ENCODE assay signal across 1 cellular context in the genomic region with DNA sequence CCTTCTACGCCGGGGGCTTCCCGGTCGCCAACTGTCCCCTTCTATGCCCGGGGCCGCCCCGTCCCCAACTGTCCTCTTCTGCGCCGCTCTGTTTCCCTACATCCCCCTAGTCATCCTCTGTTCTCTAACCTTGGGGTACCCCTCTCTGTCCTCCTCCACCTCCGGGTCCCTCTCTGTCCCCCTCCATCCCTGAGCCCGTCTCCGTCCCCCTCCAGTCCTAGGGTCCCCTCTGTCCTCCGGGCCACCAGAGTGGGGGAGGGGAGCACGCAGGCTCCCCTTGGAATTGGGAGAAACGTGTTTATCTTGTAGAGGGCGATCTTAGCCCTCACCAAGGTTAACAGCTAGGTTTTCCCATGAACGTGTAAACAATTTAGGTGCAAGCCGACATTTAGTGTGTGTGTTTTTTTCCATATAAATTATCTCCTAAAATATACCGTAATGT.
TF ChIP-seq lines count a peak whose summit lies in the region.

No MANE protein-coding gene starts in this region.

TF ChIP-seq in HepG2, 621 proteins besides CTCF, POLR2A, EP300 and RAD21 (continued from another document and continues in another):
- TF ChIP-seq, protein P1, sequence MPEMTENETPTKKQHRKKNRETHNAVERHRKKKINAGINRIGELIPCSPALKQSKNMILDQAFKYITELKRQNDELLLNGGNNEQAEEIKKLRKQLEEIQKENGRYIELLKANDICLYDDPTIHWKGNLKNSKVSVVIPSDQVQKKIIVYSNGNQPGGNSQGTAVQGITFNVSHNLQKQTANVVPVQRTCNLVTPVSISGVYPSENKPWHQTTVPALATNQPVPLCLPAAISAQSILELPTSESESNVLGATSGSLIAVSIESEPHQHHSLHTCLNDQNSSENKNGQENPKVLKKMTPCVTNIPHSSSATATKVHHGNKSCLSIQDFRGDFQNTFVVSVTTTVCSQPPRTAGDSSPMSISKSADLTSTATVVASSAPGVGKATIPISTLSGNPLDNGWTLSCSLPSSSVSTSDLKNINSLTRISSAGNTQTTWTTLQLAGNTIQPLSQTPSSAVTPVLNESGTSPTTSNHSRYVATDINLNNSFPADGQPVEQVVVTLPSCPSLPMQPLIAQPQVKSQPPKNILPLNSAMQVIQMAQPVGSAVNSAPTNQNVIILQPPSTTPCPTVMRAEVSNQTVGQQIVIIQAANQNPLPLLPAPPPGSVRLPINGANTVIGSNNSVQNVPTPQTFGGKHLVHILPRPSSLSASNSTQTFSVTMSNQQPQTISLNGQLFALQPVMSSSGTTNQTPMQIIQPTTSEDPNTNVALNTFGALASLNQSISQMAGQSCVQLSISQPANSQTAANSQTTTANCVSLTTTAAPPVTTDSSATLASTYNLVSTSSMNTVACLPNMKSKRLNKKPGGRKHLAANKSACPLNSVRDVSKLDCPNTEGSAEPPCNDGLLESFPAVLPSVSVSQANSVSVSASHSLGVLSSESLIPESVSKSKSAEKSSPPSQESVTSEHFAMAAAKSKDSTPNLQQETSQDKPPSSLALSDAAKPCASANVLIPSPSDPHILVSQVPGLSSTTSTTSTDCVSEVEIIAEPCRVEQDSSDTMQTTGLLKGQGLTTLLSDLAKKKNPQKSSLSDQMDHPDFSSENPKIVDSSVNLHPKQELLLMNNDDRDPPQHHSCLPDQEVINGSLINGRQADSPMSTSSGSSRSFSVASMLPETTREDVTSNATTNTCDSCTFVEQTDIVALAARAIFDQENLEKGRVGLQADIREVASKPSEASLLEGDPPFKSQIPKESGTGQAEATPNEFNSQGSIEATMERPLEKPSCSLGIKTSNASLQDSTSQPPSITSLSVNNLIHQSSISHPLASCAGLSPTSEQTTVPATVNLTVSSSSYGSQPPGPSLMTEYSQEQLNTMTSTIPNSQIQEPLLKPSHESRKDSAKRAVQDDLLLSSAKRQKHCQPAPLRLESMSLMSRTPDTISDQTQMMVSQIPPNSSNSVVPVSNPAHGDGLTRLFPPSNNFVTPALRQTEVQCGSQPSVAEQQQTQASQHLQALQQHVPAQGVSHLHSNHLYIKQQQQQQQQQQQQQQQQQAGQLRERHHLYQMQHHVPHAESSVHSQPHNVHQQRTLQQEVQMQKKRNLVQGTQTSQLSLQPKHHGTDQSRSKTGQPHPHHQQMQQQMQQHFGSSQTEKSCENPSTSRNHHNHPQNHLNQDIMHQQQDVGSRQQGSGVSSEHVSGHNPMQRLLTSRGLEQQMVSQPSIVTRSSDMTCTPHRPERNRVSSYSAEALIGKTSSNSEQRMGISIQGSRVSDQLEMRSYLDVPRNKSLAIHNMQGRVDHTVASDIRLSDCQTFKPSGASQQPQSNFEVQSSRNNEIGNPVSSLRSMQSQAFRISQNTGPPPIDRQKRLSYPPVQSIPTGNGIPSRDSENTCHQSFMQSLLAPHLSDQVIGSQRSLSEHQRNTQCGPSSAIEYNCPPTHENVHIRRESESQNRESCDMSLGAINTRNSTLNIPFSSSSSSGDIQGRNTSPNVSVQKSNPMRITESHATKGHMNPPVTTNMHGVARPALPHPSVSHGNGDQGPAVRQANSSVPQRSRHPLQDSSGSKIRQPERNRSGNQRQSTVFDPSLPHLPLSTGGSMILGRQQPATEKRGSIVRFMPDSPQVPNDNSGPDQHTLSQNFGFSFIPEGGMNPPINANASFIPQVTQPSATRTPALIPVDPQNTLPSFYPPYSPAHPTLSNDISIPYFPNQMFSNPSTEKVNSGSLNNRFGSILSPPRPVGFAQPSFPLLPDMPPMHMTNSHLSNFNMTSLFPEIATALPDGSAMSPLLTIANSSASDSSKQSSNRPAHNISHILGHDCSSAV (CRISPR knock-in tag; IDR thresholded peaks at IDR 0.05; ENCODE audit: borderline replicate concordance) = 0 out of 2 replicates have a peak, but pooled peaks have one; percentile 59
- TF ChIP-seq DR1 (CRISPR knock-in tag; IDR thresholded peaks at IDR 0.05) (0 out of 2 replicates have a peak, but pooled peaks have one; percentile 16), FOXA1 (IDR thresholded peaks at IDR 0.05) (no peak), FOXA1 (CRISPR knock-in tag; IDR thresholded peaks at IDR 0.05) (peak; percentile 42; the same call in 1 of the 2 replicates), MAFK (conservative IDR thresholded peaks at IDR 0.05 in 1 of 2, IDR thresholded peaks at IDR 0.05 in 1 of 2; ENCODE audit: low read length in 2 of 2) (no peak), ZNF746 (CRISPR knock-in tag; IDR thresholded peaks at IDR 0.05) (0 out of 2 replicates have a peak, but pooled peaks have one; percentile 38), REPIN1 (CRISPR knock-in tag; IDR thresholded peaks at IDR 0.05; ENCODE audit: borderline replicate concordance, low read depth) (0 out of 2 replicates have a peak, but pooled peaks have one; percentile 22), ZNF317 (CRISPR knock-in tag; IDR thresholded peaks at IDR 0.05) (0 out of 2 replicates have a peak, but pooled peaks have one; percentile 65), STAG1 (CRISPR knock-in tag; IDR thresholded peaks at IDR 0.05) (peak; percentile 26), PHF8 (CRISPR knock-in tag; IDR thresholded peaks at IDR 0.05) (peak; percentile 25; the same call in 1 of the 2 replicates), NAIF1 (CRISPR knock-in tag; IDR thresholded peaks at IDR 0.05; ENCODE audit: borderline replicate concordance) (0 out of 2 replicates have a peak, but pooled peaks have one; percentile 22), TEAD3 (CRISPR knock-in tag; optimal IDR thresholded peaks at IDR 0.05; ENCODE audit: borderline replicate concordance) (peak; percentile 30), NFATC3 (CRISPR knock-in tag; IDR thresholded peaks at IDR 0.05) (no peak), ZSCAN25 (CRISPR knock-in tag; IDR thresholded peaks at IDR 0.05) (no peak), SPEN (CRISPR knock-in tag; IDR thresholded peaks at IDR 0.05; ENCODE audit: low read depth) (no peak), SRSF1 (optimal IDR thresholded peaks at IDR 0.05; ENCODE audit: low read depth, low read length) (peak; percentile 33), SALL1 (CRISPR knock-in tag; IDR thresholded peaks at IDR 0.05) (peak; percentile 34), ASH2L (IDR thresholded peaks at IDR 0.05; ENCODE audit: insufficient read length, low read depth, low read length) (peak; percentile 45), ZNF501 (CRISPR knock-in tag; IDR thresholded peaks at IDR 0.05) (0 out of 2 replicates have a peak, but pooled peaks have one; percentile 45), FIP1L1 (IDR thresholded peaks at IDR 0.05; ENCODE audit: borderline replicate concordance, insufficient read depth, low read depth, low read length) (peak; percentile 93; the same call in 1 of the 2 replicates), ZBTB7B (CRISPR knock-in tag; IDR thresholded peaks at IDR 0.05) (peak; percentile 15; the same call in 1 of the 2 replicates), TGIF2 (CRISPR knock-in tag; IDR thresholded peaks at IDR 0.05) (peak; percentile 14), ZNF839 (CRISPR knock-in tag; IDR thresholded peaks at IDR 0.05; ENCODE audit: borderline replicate concordance) (no peak), GATAD2A (CRISPR knock-in tag; IDR thresholded peaks at IDR 0.05) (0 out of 2 replicates have a peak, but pooled peaks have one; percentile 11), RXRB (CRISPR knock-in tag; IDR thresholded peaks at IDR 0.05; ENCODE audit: borderline replicate concordance) (peak; percentile 18; the same call in 1 of the 2 replicates), POLR2G (IDR thresholded peaks at IDR 0.05; ENCODE audit: low read depth, low read length) (peak; percentile 91), SMAD1 (CRISPR knock-in tag; IDR thresholded peaks at IDR 0.05; ENCODE audit: borderline replicate concordance, low read depth) (no peak; the same call in 1 of the 2 replicates), ZNF350 (CRISPR knock-in tag; IDR thresholded peaks at IDR 0.05; ENCODE audit: borderline replicate concordance, low read depth) (0 out of 2 replicates have a peak, but pooled peaks have one; percentile 7), FOXP1 (IDR thresholded peaks at IDR 0.05) (no peak), FOXP1 (CRISPR knock-in tag; IDR thresholded peaks at IDR 0.05) (peak; percentile 56), MEIS2 (CRISPR knock-in tag; IDR thresholded peaks at IDR 0.05) (0 out of 2 replicates have a peak, but pooled peaks have one; percentile 3), ZNF251 (CRISPR knock-in tag; IDR thresholded peaks at IDR 0.05) (no peak)
- TF ChIP-seq, protein P2, sequence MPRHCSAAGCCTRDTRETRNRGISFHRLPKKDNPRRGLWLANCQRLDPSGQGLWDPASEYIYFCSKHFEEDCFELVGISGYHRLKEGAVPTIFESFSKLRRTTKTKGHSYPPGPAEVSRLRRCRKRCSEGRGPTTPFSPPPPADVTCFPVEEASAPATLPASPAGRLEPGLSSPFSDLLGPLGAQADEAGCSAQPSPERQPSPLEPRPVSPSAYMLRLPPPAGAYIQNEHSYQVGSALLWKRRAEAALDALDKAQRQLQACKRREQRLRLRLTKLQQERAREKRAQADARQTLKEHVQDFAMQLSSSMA (CRISPR knock-in tag; IDR thresholded peaks at IDR 0.05) = peak; percentile 60; the same call in 1 of the 2 replicates
- TF ChIP-seq, protein P3, sequence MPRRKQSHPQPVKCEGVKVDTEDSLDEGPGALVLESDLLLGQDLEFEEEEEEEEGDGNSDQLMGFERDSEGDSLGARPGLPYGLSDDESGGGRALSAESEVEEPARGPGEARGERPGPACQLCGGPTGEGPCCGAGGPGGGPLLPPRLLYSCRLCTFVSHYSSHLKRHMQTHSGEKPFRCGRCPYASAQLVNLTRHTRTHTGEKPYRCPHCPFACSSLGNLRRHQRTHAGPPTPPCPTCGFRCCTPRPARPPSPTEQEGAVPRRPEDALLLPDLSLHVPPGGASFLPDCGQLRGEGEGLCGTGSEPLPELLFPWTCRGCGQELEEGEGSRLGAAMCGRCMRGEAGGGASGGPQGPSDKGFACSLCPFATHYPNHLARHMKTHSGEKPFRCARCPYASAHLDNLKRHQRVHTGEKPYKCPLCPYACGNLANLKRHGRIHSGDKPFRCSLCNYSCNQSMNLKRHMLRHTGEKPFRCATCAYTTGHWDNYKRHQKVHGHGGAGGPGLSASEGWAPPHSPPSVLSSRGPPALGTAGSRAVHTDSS (CRISPR knock-in tag; conservative IDR thresholded peaks at IDR 0.05) = 0 out of 2 replicates have a peak, but pooled peaks have one; percentile 3
- TF ChIP-seq, protein P4, sequence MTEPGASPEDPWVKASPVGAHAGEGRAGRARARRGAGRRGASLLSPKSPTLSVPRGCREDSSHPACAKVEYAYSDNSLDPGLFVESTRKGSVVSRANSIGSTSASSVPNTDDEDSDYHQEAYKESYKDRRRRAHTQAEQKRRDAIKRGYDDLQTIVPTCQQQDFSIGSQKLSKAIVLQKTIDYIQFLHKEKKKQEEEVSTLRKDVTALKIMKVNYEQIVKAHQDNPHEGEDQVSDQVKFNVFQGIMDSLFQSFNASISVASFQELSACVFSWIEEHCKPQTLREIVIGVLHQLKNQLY (CRISPR knock-in tag; IDR thresholded peaks at IDR 0.05) = 0 out of 2 replicates have a peak, but pooled peaks have one; percentile 14
- TF ChIP-seq, protein P5, sequence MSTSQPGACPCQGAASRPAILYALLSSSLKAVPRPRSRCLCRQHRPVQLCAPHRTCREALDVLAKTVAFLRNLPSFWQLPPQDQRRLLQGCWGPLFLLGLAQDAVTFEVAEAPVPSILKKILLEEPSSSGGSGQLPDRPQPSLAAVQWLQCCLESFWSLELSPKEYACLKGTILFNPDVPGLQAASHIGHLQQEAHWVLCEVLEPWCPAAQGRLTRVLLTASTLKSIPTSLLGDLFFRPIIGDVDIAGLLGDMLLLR (CRISPR knock-in tag; IDR thresholded peaks at IDR 0.05) = 0 out of 2 replicates have a peak, but pooled peaks have one; percentile 39
- TF ChIP-seq, protein P6, sequence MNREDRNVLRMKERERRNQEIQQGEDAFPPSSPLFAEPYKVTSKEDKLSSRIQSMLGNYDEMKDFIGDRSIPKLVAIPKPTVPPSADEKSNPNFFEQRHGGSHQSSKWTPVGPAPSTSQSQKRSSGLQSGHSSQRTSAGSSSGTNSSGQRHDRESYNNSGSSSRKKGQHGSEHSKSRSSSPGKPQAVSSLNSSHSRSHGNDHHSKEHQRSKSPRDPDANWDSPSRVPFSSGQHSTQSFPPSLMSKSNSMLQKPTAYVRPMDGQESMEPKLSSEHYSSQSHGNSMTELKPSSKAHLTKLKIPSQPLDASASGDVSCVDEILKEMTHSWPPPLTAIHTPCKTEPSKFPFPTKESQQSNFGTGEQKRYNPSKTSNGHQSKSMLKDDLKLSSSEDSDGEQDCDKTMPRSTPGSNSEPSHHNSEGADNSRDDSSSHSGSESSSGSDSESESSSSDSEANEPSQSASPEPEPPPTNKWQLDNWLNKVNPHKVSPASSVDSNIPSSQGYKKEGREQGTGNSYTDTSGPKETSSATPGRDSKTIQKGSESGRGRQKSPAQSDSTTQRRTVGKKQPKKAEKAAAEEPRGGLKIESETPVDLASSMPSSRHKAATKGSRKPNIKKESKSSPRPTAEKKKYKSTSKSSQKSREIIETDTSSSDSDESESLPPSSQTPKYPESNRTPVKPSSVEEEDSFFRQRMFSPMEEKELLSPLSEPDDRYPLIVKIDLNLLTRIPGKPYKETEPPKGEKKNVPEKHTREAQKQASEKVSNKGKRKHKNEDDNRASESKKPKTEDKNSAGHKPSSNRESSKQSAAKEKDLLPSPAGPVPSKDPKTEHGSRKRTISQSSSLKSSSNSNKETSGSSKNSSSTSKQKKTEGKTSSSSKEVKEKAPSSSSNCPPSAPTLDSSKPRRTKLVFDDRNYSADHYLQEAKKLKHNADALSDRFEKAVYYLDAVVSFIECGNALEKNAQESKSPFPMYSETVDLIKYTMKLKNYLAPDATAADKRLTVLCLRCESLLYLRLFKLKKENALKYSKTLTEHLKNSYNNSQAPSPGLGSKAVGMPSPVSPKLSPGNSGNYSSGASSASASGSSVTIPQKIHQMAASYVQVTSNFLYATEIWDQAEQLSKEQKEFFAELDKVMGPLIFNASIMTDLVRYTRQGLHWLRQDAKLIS (CRISPR knock-in tag; IDR thresholded peaks at IDR 0.05) = peak; percentile 95; the same call in 1 of the 2 replicates
